ENCODE assay signal across 8 cellular contexts in genomic region chr15:95259513-95259912, GRCh38.
DNase-seq lines count a peak whose midpoint lies in the region; ATAC-seq and TF ChIP-seq lines count a peak whose summit lies in the region.

No MANE protein-coding gene starts in this region.

- peaks cover 0 to 62% (median 22%) of the 10 kb centered on the region in 4 donors for H3K4me1 ChIP-seq in tibial nerve

- peaks cover 61% of the 10 kb centered on the region for H3K27me3 Mint-ChIP-seq in activated T-cell treated with anti-CD3 and anti-CD28 coated beads, Interleukin-2, amount 50 U/mL, for 72 hours (ENCODE audit: low read depth)

- H3K4me3 ChIP-seq in AG04450 (ENCODE audit: low read depth, low read length) (no peak overlapping the region), fibroblast of villous mesenchyme (ENCODE audit: low read depth, low read length) (no peak overlapping the region), tibial nerve (no peak overlapping the region)

- POLR2A ChIA-PET in AG04450 (lab: Yijun Ruan, JAX), result interaction anchor here (1.3 kb wide), 1 partner anchor 18 kb away, joined by 4 read pairs; no protein-coding TSS in a partner anchor

- DNase-seq in AG04450 (ENCODE audit: low read depth, low spot score), result peak; percentile 62
- DNase-seq in HT1080 (ENCODE audit: low read depth), result peak; percentile 64
- DNase-seq in OCI-M1 (lab: John Stamatoyannopoulos, UW), result peak; percentile 80
- DNase-seq in activated T-cell treated with anti-CD3 and anti-CD28 coated beads, Interleukin-2, amount 50 U/mL, for 72 hours, result peak; percentile 42 to 46
- peak; percentile 87 for DNase-seq in fibroblast of villous mesenchyme (ENCODE audit: low read depth)
- no peak for DNase-seq in omental fat pad (ENCODE audit: low spot score)
- DNase-seq in tibial nerve (ENCODE audit: low spot score in 2 of 2), result peak; percentile 52 to 77

- no peak for TF ChIP-seq POLR2A in tibial nerve (IDR thresholded peaks at IDR 0.05)

- H3K36me3 ChIP-seq in tibial nerve, result peaks cover 0 to 11% (median 0%) of the 10 kb centered on the region in 3 donors

- H3K4me3 Mint-ChIP-seq in activated T-cell treated with anti-CD3 and anti-CD28 coated beads, Interleukin-2, amount 50 U/mL, for 72 hours, result no peak overlapping the region

- H3K27ac ChIP-seq in AG04450 (ENCODE audit: low read depth, low read length), result no peak overlapping the region
- peak overlapping the region; percentile 22 to 87 (median 72) for H3K27ac ChIP-seq in tibial nerve

- peak; percentile 63 for ATAC-seq in GM18519 (IDR thresholded peaks at IDR 0.05; ENCODE audit: low FRiP score, unreplicated experiment)
- peak in 1 of 2 donors; percentile 34 for ATAC-seq in activated T-cell treated with anti-CD3 and anti-CD28 coated beads, Interleukin-2, amount 50 U/mL, for 72 hours (replicated peaks in 1 of 2)
- ATAC-seq in omental fat pad (ENCODE audit: low FRiP score), result peak; percentile 78

- H3K9me3 Mint-ChIP-seq in activated T-cell treated with anti-CD3 and anti-CD28 coated beads, Interleukin-2, amount 50 U/mL, for 72 hours, result no peaks in the 10 kb centered on the region

- peak; percentile 82 for TF ChIP-seq CTCF in AG04450 (IDR thresholded peaks at IDR 0.05; ENCODE audit: low read depth, low read length)
- peak; percentile 81 for TF ChIP-seq CTCF in fibroblast of villous mesenchyme (IDR thresholded peaks at IDR 0.05; ENCODE audit: insufficient read depth, low read depth, low read length)
- peak in 1 of 3 donors; percentile 49 for TF ChIP-seq CTCF in omental fat pad (IDR thresholded peaks at IDR 0.05)
- TF ChIP-seq CTCF in tibial nerve (IDR thresholded peaks at IDR 0.05), result peak; percentile 70 to 93 (median 73)

- no peaks in the 10 kb centered on the region for H3K9me3 ChIP-seq in AG04450 (ENCODE audit: control insufficient read depth, insufficient read depth, low read length)
- no peaks in the 10 kb centered on the region for H3K9me3 ChIP-seq in tibial nerve

- peak in 1 of 2 donors; percentile 80 for TF ChIP-seq EP300 in tibial nerve (IDR thresholded peaks at IDR 0.05)

- H3K27ac Mint-ChIP-seq in activated T-cell treated with anti-CD3 and anti-CD28 coated beads, Interleukin-2, amount 50 U/mL, for 72 hours, result no peak overlapping the region

- no peaks in the 10 kb centered on the region for H3K36me3 Mint-ChIP-seq in activated T-cell treated with anti-CD3 and anti-CD28 coated beads, Interleukin-2, amount 50 U/mL, for 72 hours (ENCODE audit: insufficient read depth in 2 of 2)

- no peaks in the 10 kb centered on the region for H3K4me1 Mint-ChIP-seq in activated T-cell treated with anti-CD3 and anti-CD28 coated beads, Interleukin-2, amount 50 U/mL, for 72 hours (ENCODE audit: low read depth)

- CTCF ChIA-PET in AG04450 (lab: Charles Lee), result interaction anchor here (0.6 to 4.2 kb wide), 39 partner anchors 10 to 1096 kb away, joined by 3 to 41 read pairs (median 5); no protein-coding TSS in a partner anchor

- H3K27me3 ChIP-seq in AG04450 (ENCODE audit: control insufficient read depth, insufficient read depth, low read length) (no peaks in the 10 kb centered on the region), tibial nerve (no peaks in the 10 kb centered on the region)

- 1 to 4% methylated on average over 6 of the region's 6 CpGs for WGBS in tibial nerve, 2 donors
